1 cellular context compared by ENCODE assay signal in the genomic region with DNA sequence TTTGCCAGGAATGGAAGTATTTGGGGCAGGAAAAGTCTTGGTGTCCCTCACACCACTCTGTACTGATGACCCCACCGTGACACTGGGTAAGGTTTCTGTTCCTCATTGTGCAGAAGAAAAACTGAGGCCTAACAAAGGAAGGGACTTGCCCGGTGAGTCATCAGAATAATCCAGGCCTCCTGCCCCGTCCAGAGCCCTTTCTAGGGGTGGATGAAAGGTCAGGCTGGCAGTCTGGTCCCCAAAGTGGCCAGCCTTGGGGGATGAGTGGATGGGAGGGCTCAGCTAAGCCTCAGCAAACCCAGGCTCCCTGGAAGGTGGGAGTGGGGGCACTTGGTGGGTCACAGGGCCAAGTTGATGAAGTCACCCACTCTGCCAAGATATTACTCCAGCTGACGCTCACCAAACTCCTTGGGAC.
TF ChIP-seq lines count a peak whose summit lies in the region.

No MANE protein-coding gene starts in this region.

TF ChIP-seq in K562, 482 proteins besides CTCF, POLR2A, EP300 and RAD21:
- TF ChIP-seq CBX8 (IDR thresholded peaks at IDR 0.05; ENCODE audit: borderline replicate concordance, extremely low read depth, low read depth, low read length, poor library complexity, severe bottlenecking) = no peak
- TF ChIP-seq, protein P1, sequence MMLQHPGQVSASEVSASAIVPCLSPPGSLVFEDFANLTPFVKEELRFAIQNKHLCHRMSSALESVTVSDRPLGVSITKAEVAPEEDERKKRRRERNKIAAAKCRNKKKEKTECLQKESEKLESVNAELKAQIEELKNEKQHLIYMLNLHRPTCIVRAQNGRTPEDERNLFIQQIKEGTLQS (IDR thresholded peaks at IDR 0.05) = peak; percentile 65
- TF ChIP-seq, protein P1 (CRISPR knock-in tag; conservative IDR thresholded peaks at IDR 0.05) = no peak
- no peak for TF ChIP-seq MEIS2 (IDR thresholded peaks at IDR 0.05; ENCODE audit: partially characterized antibody)
- peak; percentile 70 for TF ChIP-seq JUND (IDR thresholded peaks at IDR 0.05; ENCODE audit: borderline replicate concordance, low read depth, low read length)
- peak; percentile 31; the same call in 1 of the 3 replicates for TF ChIP-seq JUND (tag; IDR thresholded peaks at IDR 0.05; ENCODE audit: borderline replicate concordance, low read depth, low read length)
- no peak for TF ChIP-seq NR2C2 (CRISPR knock-in tag; IDR thresholded peaks at IDR 0.05)
- TF ChIP-seq NR2C2 (tag; IDR thresholded peaks at IDR 0.05) = 0 out of 2 replicates have a peak, but pooled peaks have one; percentile 14
- TF ChIP-seq ZC3H4 (CRISPR knock-in tag; IDR thresholded peaks at IDR 0.05; ENCODE audit: borderline replicate concordance) = no peak
- TF ChIP-seq ZNF764 (CRISPR knock-in tag; IDR thresholded peaks at IDR 0.05; ENCODE audit: low read depth) = no peak
- no peak for TF ChIP-seq DIDO1 (tag; IDR thresholded peaks at IDR 0.05; ENCODE audit: low read depth)
- TF ChIP-seq KAT7 (CRISPR knock-in tag; IDR thresholded peaks at IDR 0.05; ENCODE audit: borderline replicate concordance) = no peak
- TF ChIP-seq NFE2 (IDR thresholded peaks at IDR 0.05; ENCODE audit: low read depth) = 0 out of 2 replicates have a peak, but pooled peaks have one; percentile 10
- peak; percentile 32; the same call in 1 of the 2 replicates for TF ChIP-seq FOSL1 (tag; conservative IDR thresholded peaks at IDR 0.05)
